23 cellular contexts compared by ENCODE assay signal in genomic region chr15:61112231-61112630, GRCh38.
DNase-seq lines count a peak whose midpoint lies in the region; ATAC-seq, FAIRE-seq and TF ChIP-seq lines count a peak whose summit lies in the region.
"Had no signal": no experiment of that assay in that cellular context is flagged by ENCODE, and none has a peak within 500 bp of the region (broad histone marks: within the 10 kb centered on the region; RNA-seq: fewer than 3 reads in every experiment).

No MANE protein-coding gene starts in this region.

- H3K9me3 ChIP-seq in right cardiac atrium (ENCODE audit: control insufficient read depth, low read length): no peaks in the 10 kb centered on the region
- H3K9me3 ChIP-seq: colonic mucosa, left lung, neutrophil, SJSA1, thoracic aorta had no signal

- ATAC-seq in right cardiac atrium (peak; percentile 43 to 51), left ventricle myocardium superior (no peak), HG02588 (IDR thresholded peaks at IDR 0.05; ENCODE audit: unreplicated experiment) (no peak)
- ATAC-seq: activated CD8-positive, alpha-beta T cell treated with anti-CD3 and anti-CD28 coated beads, Interleukin-2, amount 10 ng/mL, durations not matched to agents 7 days and 5 days; activated T-cell treated with anti-CD3 and anti-CD28 coated beads, Interleukin-2, amount 50 U/mL, for 4 hours; left lung; stimulated activated effector memory CD8-positive, alpha-beta T cell treated with anti-CD3 and anti-CD28 coated beads, Interleukin-12 subunit alpha, Interleukin-12 subunit beta, amount 100 ng/mL, for 72 hours had no signal

- H3K4me1 ChIP-seq in right cardiac atrium (ENCODE audit: control insufficient read depth, insufficient read depth, low read length): no peaks in the 10 kb centered on the region
- H3K4me1 ChIP-seq: colonic mucosa, left lung, SJSA1 had no signal

- WGBS in right cardiac atrium: 57% methylated on average over 10 of the region's 10 CpGs

- FAIRE-seq in urothelium cell line (lab: Jason Lieb, UNC): peak; percentile 13
- FAIRE-seq: HTR-8/SVneo had no signal

- intact Hi-C loops in right cardiac atrium (cut with DNase I): no loop called here
- intact Hi-C loops in left ventricle myocardium superior (cut with micrococcal nuclease): no loop called here

- TF ChIP-seq CTCF in WI38 (IDR thresholded peaks at IDR 0.05; ENCODE audit: low read depth, low read length): 0 out of 2 replicates have a peak, but pooled peaks have one; percentile 3

- no peak overlapping the region for H3K27ac ChIP-seq in right cardiac atrium (ENCODE audit: low read length)
- H3K27ac ChIP-seq: colonic mucosa, left lung, neutrophil, SJSA1, thoracic aorta had no signal

- H3K4me3 ChIP-seq in right cardiac atrium (ENCODE audit: low read length): no peak overlapping the region
- H3K4me3 ChIP-seq in WI38 (ENCODE audit: low read depth, low read length): no peak overlapping the region
- H3K4me3 ChIP-seq: colonic mucosa, left lung, SJSA1, thoracic aorta had no signal

- no peaks in the 10 kb centered on the region for H3K27me3 ChIP-seq in right cardiac atrium (ENCODE audit: control insufficient read depth, insufficient read depth)
- H3K27me3 ChIP-seq: colonic mucosa, left lung, neutrophil had no signal

- DNase-seq in right cardiac atrium: no peak
- no peak for DNase-seq in left ventricle myocardium superior
- DNase-seq in iPS-NIHi11 (ENCODE audit: low spot score): peak; percentile 49
- no peak for DNase-seq in urothelium cell line (ENCODE audit: low spot score)
- DNase-seq in NCI-H1694 treated with DMSO at 0.1 percent for 48 hours (lab: John Stamatoyannopoulos, UW): no peak
- no peak for DNase-seq in GDM1 (lab: John Stamatoyannopoulos, UW)
- DNase-seq: activated CD4-positive, CD25-positive, alpha-beta regulatory T cell; activated CD8-positive, alpha-beta T cell treated with anti-CD3 and anti-CD28 coated beads, Interleukin-2, amount 10 ng/mL, durations not matched to agents 7 days and 5 days; activated T-cell treated with anti-CD3 and anti-CD28 coated beads, Interleukin-2, amount 50 U/mL, for 4 hours; colonic mucosa; hypothalamus; Karpas-422; left lung; NCI-H1048; NCI-H2107; NCI-H774 had no signal

Comparison
In these comparisons a context has a peak if more than half of its experiments do, and no peak if none do; other contexts are left out.
1. ATAC-seq: peak in right cardiac atrium (2 of 2); none in left ventricle myocardium superior (single experiment) and HG02588 (single experiment).